Comparison of ENCODE assay signal across 1 cellular context in the genomic region with DNA sequence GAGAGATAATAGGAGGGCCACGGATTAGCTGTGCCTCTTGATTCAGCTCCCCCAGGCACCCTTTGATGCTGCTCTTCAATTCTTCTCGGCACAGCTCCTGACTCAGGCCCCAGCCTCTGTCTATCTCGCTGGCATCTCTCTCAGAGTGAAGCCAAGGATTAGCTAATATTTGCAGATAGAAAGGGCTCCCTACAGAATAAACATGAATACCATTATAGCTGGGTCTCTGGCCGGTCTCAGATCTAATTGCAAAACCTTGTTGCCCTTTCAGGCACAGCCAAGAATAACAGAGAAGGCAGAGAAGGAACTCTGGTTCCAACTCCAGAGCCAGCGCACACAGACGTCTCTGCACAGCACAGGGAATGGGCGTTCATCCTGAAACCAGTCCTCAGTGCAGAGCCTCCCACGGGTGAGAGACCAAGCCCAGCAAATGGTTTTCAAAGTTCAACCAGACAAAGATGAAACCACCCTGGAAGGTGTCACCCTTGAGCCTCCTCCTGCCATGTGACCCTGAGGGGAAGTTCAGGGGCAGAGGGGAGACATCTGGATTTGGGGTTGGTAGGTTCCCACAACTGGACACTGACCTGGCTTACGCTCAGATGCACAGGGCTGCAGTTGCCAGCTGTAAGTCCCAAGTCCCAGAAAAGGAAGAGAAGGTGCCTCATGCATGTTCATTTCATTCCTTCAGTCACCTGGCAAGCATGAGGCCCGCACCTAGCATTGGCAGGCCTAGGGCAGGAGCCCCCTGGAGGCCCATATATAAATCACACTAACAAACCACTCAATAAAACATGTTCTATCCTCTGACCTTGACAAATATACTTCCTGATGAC.
TF ChIP-seq lines count a peak whose summit lies in the region.

No MANE protein-coding gene starts in this region.

TF ChIP-seq in SK-N-SH treated with all-trans-retinoic acid at 6 μM for 48 hours, 23 proteins besides CTCF, POLR2A, EP300 and RAD21 (continued from another document):
- TF ChIP-seq, protein P1, sequence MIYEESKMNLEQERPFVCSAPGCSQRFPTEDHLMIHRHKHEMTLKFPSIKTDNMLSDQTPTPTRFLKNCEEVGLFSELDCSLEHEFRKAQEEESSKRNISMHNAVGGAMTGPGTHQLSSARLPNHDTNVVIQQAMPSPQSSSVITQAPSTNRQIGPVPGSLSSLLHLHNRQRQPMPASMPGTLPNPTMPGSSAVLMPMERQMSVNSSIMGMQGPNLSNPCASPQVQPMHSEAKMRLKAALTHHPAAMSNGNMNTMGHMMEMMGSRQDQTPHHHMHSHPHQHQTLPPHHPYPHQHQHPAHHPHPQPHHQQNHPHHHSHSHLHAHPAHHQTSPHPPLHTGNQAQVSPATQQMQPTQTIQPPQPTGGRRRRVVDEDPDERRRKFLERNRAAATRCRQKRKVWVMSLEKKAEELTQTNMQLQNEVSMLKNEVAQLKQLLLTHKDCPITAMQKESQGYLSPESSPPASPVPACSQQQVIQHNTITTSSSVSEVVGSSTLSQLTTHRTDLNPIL (CRISPR knock-in tag; IDR thresholded peaks at IDR 0.05; ENCODE audit: low read depth) = no peak
- TF ChIP-seq TCF4 (CRISPR knock-in tag; IDR thresholded peaks at IDR 0.05; ENCODE audit: borderline replicate concordance) (no peak), TOX (CRISPR knock-in tag; IDR thresholded peaks at IDR 0.05; ENCODE audit: borderline replicate concordance) (no peak)
